In genomic region chr3:171792549-171792948, GRCh38 we compare ENCODE assay signal across 2 cellular contexts.
TF ChIP-seq lines count a peak whose summit lies in the region.

No MANE protein-coding gene starts in this region.

TF ChIP-seq in A549, 52 proteins besides CTCF, POLR2A, EP300 and RAD21:
- TF ChIP-seq RARB (CRISPR knock-in tag; IDR thresholded peaks at IDR 0.05) (no peak), JUNB (IDR thresholded peaks at IDR 0.05) (no peak), FOSB (CRISPR knock-in tag; IDR thresholded peaks at IDR 0.05) (no peak), CHD4 (IDR thresholded peaks at IDR 0.05; ENCODE audit: borderline replicate concordance) (no peak), USF2 (IDR thresholded peaks at IDR 0.05) (no peak), REST (IDR thresholded peaks at IDR 0.05) (no peak), NFE2L2 (conservative IDR thresholded peaks at IDR 0.05; ENCODE audit: low read length) (no peak), CBX8 (IDR thresholded peaks at IDR 0.05) (no peak), TP53 (CRISPR knock-in tag; IDR thresholded peaks at IDR 0.05) (no peak), TFCP2L1 (CRISPR knock-in tag; IDR thresholded peaks at IDR 0.05) (no peak)

TF ChIP-seq in SK-N-SH, 30 proteins besides CTCF, POLR2A, EP300 and RAD21:
- no peak for TF ChIP-seq SIN3A (IDR thresholded peaks at IDR 0.05; ENCODE audit: borderline replicate concordance, low read depth, low read length)
- no peak for TF ChIP-seq TCF12 (IDR thresholded peaks at IDR 0.05)
